Comparison of ENCODE assay signal across 8 cellular contexts in genomic region chr2:239369631-239370161, GRCh38. TPM values are rescaled to one million over a fixed set of nuclear protein-coding genes. Genes with fewer than 3 reads are reported as not detected.
DNase-seq lines count a peak whose midpoint lies in the region; ATAC-seq and TF ChIP-seq lines count a peak whose summit lies in the region.

No MANE protein-coding gene starts in this region.

- H3K4me3 ChIP-seq in BLaER1 (peak overlapping the region; percentile 51), kidney epithelial cell (ENCODE audit: low read depth, low read length) (no peak overlapping the region)

- no peaks in the 10 kb centered on the region for H3K4me1 Mint-ChIP-seq in stimulated activated memory B cell treated with anti-CD40 and anti-IgM and Interleukin-4, amounts not matched to agents 10 μg/mL and 1 μg/mL and 100 μg/mL, for 72 hours

- H3K4me3 Mint-ChIP-seq in stimulated activated memory B cell treated with anti-CD40 and anti-IgM and Interleukin-4, amounts not matched to agents 10 μg/mL and 1 μg/mL and 100 μg/mL, for 72 hours: peak overlapping the region; percentile 63

- ATAC-seq in GM19395 (IDR thresholded peaks at IDR 0.05; ENCODE audit: unreplicated experiment): peak; percentile 89
- ATAC-seq in HG03520 (IDR thresholded peaks at IDR 0.05; ENCODE audit: unreplicated experiment): peak; percentile 87
- peak; percentile 97 for ATAC-seq in stimulated activated memory B cell treated with anti-CD40 and anti-IgM and Interleukin-4, amounts not matched to agents 10 μg/mL and 1 μg/mL and 100 μg/mL, for 72 hours

- peaks cover 100% of the 10 kb centered on the region for H3K4me1 ChIP-seq in BLaER1

- peak overlapping the region; percentile 74 for H3K27ac ChIP-seq in BLaER1

- H4K20me1 ChIP-seq in BLaER1: peaks cover 85% of the 10 kb centered on the region

- no peaks in the 10 kb centered on the region for H3K9me3 Mint-ChIP-seq in stimulated activated memory B cell treated with anti-CD40 and anti-IgM and Interleukin-4, amounts not matched to agents 10 μg/mL and 1 μg/mL and 100 μg/mL, for 72 hours

- H3K9ac ChIP-seq in BLaER1: peak overlapping the region; percentile 70

- no peaks in the 10 kb centered on the region for H3K36me3 Mint-ChIP-seq in stimulated activated memory B cell treated with anti-CD40 and anti-IgM and Interleukin-4, amounts not matched to agents 10 μg/mL and 1 μg/mL and 100 μg/mL, for 72 hours

- peak overlapping the region; percentile 80 for H3K27ac Mint-ChIP-seq in stimulated activated memory B cell treated with anti-CD40 and anti-IgM and Interleukin-4, amounts not matched to agents 10 μg/mL and 1 μg/mL and 100 μg/mL, for 72 hours

- peak overlapping the region; percentile 97 for H3K4me2 ChIP-seq in BLaER1

- no peak for TF ChIP-seq CTCF in kidney epithelial cell (IDR thresholded peaks at IDR 0.05; ENCODE audit: insufficient read depth, low read length, poor library complexity, severe bottlenecking)

- no peaks in the 10 kb centered on the region for H3K27me3 Mint-ChIP-seq in stimulated activated memory B cell treated with anti-CD40 and anti-IgM and Interleukin-4, amounts not matched to agents 10 μg/mL and 1 μg/mL and 100 μg/mL, for 72 hours

- peak; percentile 30 to 47 for DNase-seq in activated CD8-positive, alpha-beta memory T cell treated with anti-CD3 and anti-CD28 coated beads for 4 hours (ENCODE audit: low read depth in 2 of 2)
- DNase-seq in kidney epithelial cell (ENCODE audit: low read depth): peak; percentile 34
- DNase-seq in NCI-H748 treated with DMSO at 0.1 percent for 48 hours (lab: John Stamatoyannopoulos, UW): no peak
- DNase-seq in SKM-1 (lab: John Stamatoyannopoulos, UW; ENCODE audit: unreplicated experiment): no peak

- H3K9me3 ChIP-seq in BLaER1: no peaks in the 10 kb centered on the region

- no peaks in the 10 kb centered on the region for H3K27me3 ChIP-seq in BLaER1
- H3K27me3 ChIP-seq in kidney epithelial cell (ENCODE audit: control insufficient read depth, insufficient read depth, low read length): no peaks in the 10 kb centered on the region

- H3K36me3 ChIP-seq in BLaER1 (0 out of 2 replicates have a peak, but pooled peaks cover under 1% of the 10 kb centered on the region), kidney epithelial cell (ENCODE audit: control insufficient read depth, insufficient read depth, low read length) (no peaks in the 10 kb centered on the region)

RNA-seq across cellular contexts. Expression of gene HDAC4, which starts 31.1 kb away (rescaled TPM):
- 6.8 and 7.8 TPM in 2 replicates for total RNA-seq in kidney epithelial cell

Comparison
In these comparisons a context has a peak if more than half of its experiments do, and no peak if none do; other contexts are left out.
1. DNase-seq: peak in activated CD8-positive, alpha-beta memory T cell treated with anti-CD3 and anti-CD28 coated beads for 4 hours (2 of 2) and kidney epithelial cell (single experiment); none in NCI-H748 treated with DMSO at 0.1 percent for 48 hours (single experiment) and SKM-1 (single experiment).
2. Peak in every context shown above with its lines, with median percentiles within 50 percentile points of each other: ATAC-seq.